Comparison of ENCODE assay signal across 9 cellular contexts in genomic region chr10:59287587-59287986, GRCh38.
"Had no signal": no experiment of that assay in that cellular context is flagged by ENCODE, and none has a peak within 500 bp of the region (broad histone marks: within the 10 kb centered on the region; RNA-seq: fewer than 3 reads in every experiment).

No MANE protein-coding gene starts in this region.

- H3K4me1 ChIP-seq: transverse colon had no signal

- H3K9me3 ChIP-seq: transverse colon had no signal

- H3K27me3 ChIP-seq: cardiac muscle cell, transverse colon had no signal

- H3K4me3 ChIP-seq: cardiac muscle cell, transverse colon had no signal

- ATAC-seq: activated CD4-positive, alpha-beta T cell treated with anti-CD3 and anti-CD28 coated beads for 36 hours; activated CD8-positive, alpha-beta memory T cell treated with anti-CD3 and anti-CD28 coated beads, Interleukin-2, amount 10 ng/mL, durations not matched to agents 7 days and 5 days; esophagus mucosa; stimulated activated effector memory CD8-positive, alpha-beta T cell treated with anti-CD3 and anti-CD28 coated beads, Interleukin-12 subunit alpha, Interleukin-12 subunit beta, amount 100 ng/mL, for 72 hours had no signal

- H3K36me3 ChIP-seq: cardiac muscle cell, transverse colon had no signal

- H3K27ac ChIP-seq: cardiac muscle cell, transverse colon had no signal

- DNase-seq: activated CD4-positive, alpha-beta memory T cell treated with anti-CD3 and anti-CD28 coated beads for 36 hours; activated CD4-positive, alpha-beta T cell treated with anti-CD3 and anti-CD28 coated beads for 36 hours; activated CD8-positive, alpha-beta memory T cell treated with anti-CD3 and anti-CD28 coated beads, Interleukin-2, amount 10 ng/mL, durations not matched to agents 7 days and 5 days; activated naive CD4-positive, alpha-beta T cell treated with anti-CD3 and anti-CD28 coated beads, Interleukin-2, amount 50 U/mL, for 16 hours; activated T-cell treated with anti-CD3 and anti-CD28 coated beads, Interleukin-2, amount 50 U/mL, for 1 hour; transverse colon had no signal
